ENCODE assay signal across 11 cellular contexts in genomic region chr4:158895797-158896442, GRCh38.
DNase-seq lines count a peak whose midpoint lies in the region; ATAC-seq and TF ChIP-seq lines count a peak whose summit lies in the region.
"Had no signal": no experiment of that assay in that cellular context is flagged by ENCODE, and none has a peak within 500 bp of the region (broad histone marks: within the 10 kb centered on the region; RNA-seq: fewer than 3 reads in every experiment).

No MANE protein-coding gene starts in this region.

- no peaks in the 10 kb centered on the region for H3K79me2 ChIP-seq in neural cell (replicated peaks; ENCODE audit: insufficient read depth, low read length)

- no peak overlapping the region for H3K9ac ChIP-seq in colonic mucosa (ENCODE audit: low read depth in 2 of 2, low read length in 2 of 2)
- H3K9ac ChIP-seq in neural cell (ENCODE audit: low read length): no peak overlapping the region

- TF ChIP-seq CTCF in LNCAP (IDR thresholded peaks at IDR 0.05) (peak; percentile 16; the same call in 1 of the 2 replicates), colonic mucosa (IDR thresholded peaks at IDR 0.05) (peak; percentile 12), neural cell (IDR thresholded peaks at IDR 0.05; ENCODE audit: poor library complexity, severe bottlenecking) (peak; percentile 40)

- H4K20me1 ChIP-seq in neural cell (ENCODE audit: insufficient read depth): no peaks in the 10 kb centered on the region

- H3K27me3 ChIP-seq in colonic mucosa (no peaks in the 10 kb centered on the region), neural cell (ENCODE audit: insufficient read depth, low read depth, low read length) (no peaks in the 10 kb centered on the region)

- no peak overlapping the region for H3K4me2 ChIP-seq in neural cell (ENCODE audit: low read length)
- H3K4me2 ChIP-seq: PC-9 had no signal

- no peaks in the 10 kb centered on the region for H3K4me1 ChIP-seq in colonic mucosa

- intact Hi-C loops in colonic mucosa (cut with DNase I): no loop called here

- H3K9me2 ChIP-seq in neural cell (ENCODE audit: insufficient read depth, low read length): no peaks in the 10 kb centered on the region

- no peaks in the 10 kb centered on the region for H3F3A ChIP-seq in neural cell (ENCODE audit: insufficient read depth, low read length, poor library complexity, severe bottlenecking)

- no peaks in the 10 kb centered on the region for H3K9me3 ChIP-seq in colonic mucosa
- no peaks in the 10 kb centered on the region for H3K9me3 ChIP-seq in neural cell (ENCODE audit: low read length)

- no peak for TF ChIP-seq EP300 in neural cell (conservative IDR thresholded peaks at IDR 0.05; ENCODE audit: poor library complexity, severe bottlenecking)

- TF ChIP-seq RAD21 in neural cell (conservative IDR thresholded peaks at IDR 0.05): peak; percentile 57

- no peaks in the 10 kb centered on the region for H3K36me3 ChIP-seq in colonic mucosa
- peaks cover 3% of the 10 kb centered on the region for H3K36me3 ChIP-seq in neural cell (ENCODE audit: insufficient read depth, low read length)

- no peak overlapping the region for H2AFZ ChIP-seq in neural cell (ENCODE audit: low read depth, low read length)
- H2AFZ ChIP-seq: PC-9 had no signal

- ATAC-seq in HG02642 (IDR thresholded peaks at IDR 0.05; ENCODE audit: poor library complexity, unreplicated experiment): no peak

- H3K27ac ChIP-seq in colonic mucosa (no peak overlapping the region), neural cell (ENCODE audit: low read length) (no peak overlapping the region)
- H3K27ac ChIP-seq: PC-9 had no signal

- DNase-seq in COLO668 (lab: John Stamatoyannopoulos, UW; ENCODE audit: unreplicated experiment) (peak; percentile 11), colonic mucosa (peak; percentile 28), ureter (ENCODE audit: low spot score) (no peak), activated gamma-delta T cell (lab: John Stamatoyannopoulos, UW) (no peak), dedifferentiated amniotic fluid mesenchymal stem cell (ENCODE audit: extremely low spot score) (no peak)
- DNase-seq: activated effector memory CD4-positive, alpha-beta T cell treated with anti-CD3 and anti-CD28 coated beads, Interleukin-2, amount 50 U/mL, for 16 hours; stimulated activated CD4-positive, alpha-beta T cell treated with anti-CD3 and anti-CD28 coated beads, Interleukin-4, amount 100 ng/mL, for 1 hour had no signal

- no peak overlapping the region for H3K4me3 ChIP-seq in colonic mucosa
- no peak overlapping the region for H3K4me3 ChIP-seq in neural cell (ENCODE audit: low read length)
- H3K4me3 ChIP-seq: PC-9 had no signal

TF ChIP-seq in neural cell, 6 proteins besides CTCF, POLR2A, EP300 and RAD21:
- no peak for TF ChIP-seq MXI1 (conservative IDR thresholded peaks at IDR 0.05; ENCODE audit: poor library complexity, severe bottlenecking)
- TF ChIP-seq POLR2AphosphoS5 (IDR thresholded peaks at IDR 0.05): no peak
- TF ChIP-seq SMC3 (conservative IDR thresholded peaks at IDR 0.05; ENCODE audit: poor library complexity): peak; percentile 62

Comparison
In these comparisons a context has a peak if more than half of its experiments do, and no peak if none do; other contexts are left out.
1. DNase-seq: peak in COLO668 (single experiment) and colonic mucosa (single experiment); none in ureter (single experiment), activated gamma-delta T cell (single experiment) and dedifferentiated amniotic fluid mesenchymal stem cell (single experiment).
2. Peak in every context shown above with its lines, with median percentiles within 50 percentile points of each other: CTCF ChIP-seq.